ENCODE assay signal across 29 cellular contexts in genomic region chr18:23043803-23044376, GRCh38.
"Had no signal": no experiment of that assay in that cellular context is flagged by ENCODE, and none has a peak within 500 bp of the region (broad histone marks: within the 10 kb centered on the region; RNA-seq: fewer than 3 reads in every experiment).

No MANE protein-coding gene starts in this region.

- H3K4me1 ChIP-seq: stomach, suprapubic skin, testis, thyroid gland, tibial artery, tibial nerve, transverse colon, upper lobe of left lung, upper lobe of right lung, uterus, vagina had no signal

- H3K4me1 Mint-ChIP-seq: stimulated activated effector memory CD8-positive, alpha-beta T cell treated with anti-CD3 and anti-CD28 coated beads, Interleukin-12 subunit alpha, Interleukin-12 subunit beta, amount 100 ng/mL, for 72 hours; stimulated activated memory B cell treated with anti-CD40 and anti-IgM and Interleukin-4, amounts not matched to agents 10 μg/mL and 1 μg/mL and 100 μg/mL, for 72 hours; stimulated activated naive B cell treated with anti-CD40 and anti-IgM and Interleukin-4, amounts not matched to agents 10 μg/mL and 1 μg/mL and 100 μg/mL, for 72 hours; stimulated activated naive CD8-positive, alpha-beta T cell treated with anti-CD3 and anti-CD28 coated beads, Interleukin-15, amount 100 ng/mL, for 72 hours had no signal

- H3K27me3 Mint-ChIP-seq: stimulated activated naive CD8-positive, alpha-beta T cell treated with anti-CD3 and anti-CD28 coated beads, Interleukin-15, amount 100 ng/mL, for 72 hours; stimulated activated naive CD8-positive, alpha-beta T cell treated with anti-CD3 and anti-CD28 coated beads, Interleukin-15, Interleukin-2, amounts not matched to agents 100 ng/mL and 50 ng/mL, for 24 hours; type B pancreatic cell had no signal

- H3K27me3 ChIP-seq: stomach, suprapubic skin, testis, thyroid gland, tibial artery, tibial nerve, transverse colon, upper lobe of left lung, upper lobe of right lung, uterus, vagina had no signal

- H3K27ac Mint-ChIP-seq: stimulated activated effector memory CD8-positive, alpha-beta T cell treated with anti-CD3 and anti-CD28 coated beads, Interleukin-12 subunit alpha, Interleukin-12 subunit beta, amount 100 ng/mL, for 72 hours; stimulated activated memory B cell treated with anti-CD40 and anti-IgM and Interleukin-4, amounts not matched to agents 10 μg/mL and 1 μg/mL and 100 μg/mL, for 72 hours; stimulated activated naive B cell treated with anti-CD40 and anti-IgM and Interleukin-4, amounts not matched to agents 10 μg/mL and 1 μg/mL and 100 μg/mL, for 72 hours; stimulated activated naive CD8-positive, alpha-beta T cell treated with anti-CD3 and anti-CD28 coated beads, Interleukin-15, amount 100 ng/mL, for 72 hours; stimulated activated naive CD8-positive, alpha-beta T cell treated with anti-CD3 and anti-CD28 coated beads, Interleukin-15, Interleukin-2, amounts not matched to agents 100 ng/mL and 50 ng/mL, for 24 hours; type B pancreatic cell had no signal

- ATAC-seq: stimulated activated effector memory CD8-positive, alpha-beta T cell treated with anti-CD3 and anti-CD28 coated beads, Interleukin-12 subunit alpha, Interleukin-12 subunit beta, amount 100 ng/mL, for 72 hours; stimulated activated memory B cell treated with anti-CD40 and anti-IgM and Interleukin-4, amounts not matched to agents 10 μg/mL and 1 μg/mL and 100 μg/mL, for 72 hours; stimulated activated naive B cell treated with anti-CD40 and anti-IgM and Interleukin-4, amounts not matched to agents 10 μg/mL and 1 μg/mL and 100 μg/mL, for 72 hours; stimulated activated naive CD8-positive, alpha-beta T cell treated with anti-CD3 and anti-CD28 coated beads, Interleukin-15, amount 100 ng/mL, for 72 hours; stimulated activated naive CD8-positive, alpha-beta T cell treated with anti-CD3 and anti-CD28 coated beads, Interleukin-15, Interleukin-2, amounts not matched to agents 100 U/mL and 50 U/mL, for 24 hours; upper lobe of right lung had no signal

- H3K27ac ChIP-seq: stomach, suprapubic skin, testis, thoracic aorta, thyroid gland, tibial artery, tibial nerve, transverse colon, upper lobe of left lung, upper lobe of right lung, uterus, vagina had no signal

- DNase-seq: stimulated activated CD4-positive, alpha-beta T cell treated with anti-CD3 and anti-CD28 coated beads, Interleukin-2, amount 100 ng/mL, for 48 hours; stimulated activated CD4-positive, alpha-beta T cell treated with anti-CD3 and anti-CD28 coated beads, Interleukin-4, amount 100 ng/mL, for 1 hour; stimulated activated CD4-positive, alpha-beta T cell treated with anti-CD3 and anti-CD28 coated beads, Interleukin-4, amount 100 ng/mL, for 24 hours; stimulated activated CD4-positive, alpha-beta T cell treated with anti-CD3 and anti-CD28 coated beads, Interleukin-4, amount 100 ng/mL, for 4 hours; stimulated activated CD8-positive, alpha-beta memory T cell treated with anti-CD3 and anti-CD28 coated beads, Interleukin-4, amount 100 ng/mL, for 48 hours; stimulated activated naive B cell treated with anti-CD40 and anti-IgM and Interleukin-4, amounts not matched to agents 10 μg/mL and 1 μg/mL and 100 μg/mL, for 72 hours; stimulated activated naive CD4-positive, alpha-beta T cell; stimulated activated naive CD4-positive, alpha-beta T cell treated with Interleukin-2 at 50 U/mL for 16 hours; stimulated activated naive CD8-positive, alpha-beta T cell treated with anti-CD3 and anti-CD28 coated beads, Interleukin-15, amount 100 ng/mL, for 72 hours; stimulated activated naive CD8-positive, alpha-beta T cell treated with anti-CD3 and anti-CD28 coated beads, Interleukin-15, Interleukin-2, amounts not matched to agents 100 U/mL and 50 U/mL, for 24 hours; stomach; substantia nigra; testis; thyroid gland; tibial artery; transverse colon; trophoblast cell; upper lobe of left lung; upper lobe of right lung; uterus had no signal

- H3K4me3 Mint-ChIP-seq: stimulated activated effector memory CD8-positive, alpha-beta T cell treated with anti-CD3 and anti-CD28 coated beads, Interleukin-12 subunit alpha, Interleukin-12 subunit beta, amount 100 ng/mL, for 72 hours; stimulated activated memory B cell treated with anti-CD40 and anti-IgM and Interleukin-4, amounts not matched to agents 10 μg/mL and 1 μg/mL and 100 μg/mL, for 72 hours; stimulated activated naive B cell treated with anti-CD40 and anti-IgM and Interleukin-4, amounts not matched to agents 10 μg/mL and 1 μg/mL and 100 μg/mL, for 72 hours; stimulated activated naive CD8-positive, alpha-beta T cell treated with anti-CD3 and anti-CD28 coated beads, Interleukin-15, amount 100 ng/mL, for 72 hours; stimulated activated naive CD8-positive, alpha-beta T cell treated with anti-CD3 and anti-CD28 coated beads, Interleukin-15, Interleukin-2, amounts not matched to agents 100 ng/mL and 50 ng/mL, for 24 hours; type B pancreatic cell had no signal

- H3K9me3 Mint-ChIP-seq: stimulated activated effector memory CD8-positive, alpha-beta T cell treated with anti-CD3 and anti-CD28 coated beads, Interleukin-12 subunit alpha, Interleukin-12 subunit beta, amount 100 ng/mL, for 72 hours; stimulated activated naive CD8-positive, alpha-beta T cell treated with anti-CD3 and anti-CD28 coated beads, Interleukin-15, Interleukin-2, amounts not matched to agents 100 ng/mL and 50 ng/mL, for 24 hours; type B pancreatic cell had no signal

- H3K9me3 ChIP-seq: stomach, suprapubic skin, testis, thoracic aorta, thyroid gland, tibial artery, transverse colon, upper lobe of left lung, upper lobe of right lung, uterus, vagina had no signal

- H3K4me3 ChIP-seq: stomach, suprapubic skin, testis, thoracic aorta, thyroid gland, tibial artery, tibial nerve, transverse colon, upper lobe of left lung, upper lobe of right lung, uterus, vagina had no signal

- FAIRE-seq: urothelium cell line had no signal

- H3K36me3 Mint-ChIP-seq: stimulated activated effector memory CD8-positive, alpha-beta T cell treated with anti-CD3 and anti-CD28 coated beads, Interleukin-12 subunit alpha, Interleukin-12 subunit beta, amount 100 ng/mL, for 72 hours; stimulated activated memory B cell treated with anti-CD40 and anti-IgM and Interleukin-4, amounts not matched to agents 10 μg/mL and 1 μg/mL and 100 μg/mL, for 72 hours; stimulated activated naive B cell treated with anti-CD40 and anti-IgM and Interleukin-4, amounts not matched to agents 10 μg/mL and 1 μg/mL and 100 μg/mL, for 72 hours; type B pancreatic cell had no signal

- H3K36me3 ChIP-seq: stomach, suprapubic skin, thoracic aorta, thyroid gland, tibial artery, tibial nerve, transverse colon, upper lobe of left lung, upper lobe of right lung, uterus, vagina had no signal
